ENCODE assay signal across 8 cellular contexts in the genomic region with DNA sequence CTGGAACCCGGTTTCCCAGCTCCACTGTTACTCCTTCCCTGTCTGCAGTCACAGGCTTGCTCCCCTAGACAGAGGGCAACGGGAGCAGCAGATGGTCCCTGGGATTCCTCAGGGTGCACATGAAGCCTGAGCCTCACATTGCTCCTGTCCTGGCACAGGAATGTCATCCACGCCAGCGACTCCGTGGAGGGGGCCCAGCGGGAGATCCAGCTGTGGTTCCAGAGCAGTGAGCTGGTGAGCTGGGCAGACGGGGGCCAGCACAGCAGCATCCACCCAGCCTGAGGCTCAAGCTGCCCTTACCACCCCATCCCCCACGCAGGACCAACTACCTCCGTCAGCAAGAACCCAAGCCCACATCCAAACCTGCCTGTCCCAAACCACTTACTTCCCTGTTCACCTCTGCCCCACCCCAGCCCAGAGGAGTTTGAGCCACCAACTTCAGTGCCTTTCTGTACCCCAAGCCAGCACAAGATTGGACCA. TPM values are rescaled to one million over a fixed set of nuclear protein-coding genes. Genes with fewer than 3 reads are reported as not detected.
DNase-seq lines count a peak whose midpoint lies in the region; ATAC-seq and TF ChIP-seq lines count a peak whose summit lies in the region.

No MANE protein-coding gene starts in this region.

- TF ChIP-seq CTCF in DOHH2 (IDR thresholded peaks at IDR 0.05; ENCODE audit: low read depth, low read length, poor library complexity, severe bottlenecking) (no peak), parathyroid adenoma (IDR thresholded peaks at IDR 0.05) (no peak), thyroid gland (IDR thresholded peaks at IDR 0.05) (no peak)

- H3K27ac ChIP-seq in DOHH2 (ENCODE audit: low read depth, low read length) (peak overlapping the region; percentile 84), parathyroid adenoma (no peak overlapping the region), thyroid gland (no peak overlapping the region)

- no peak overlapping the region for H2AFZ ChIP-seq in parathyroid adenoma

- H3K4me2 ChIP-seq in DOHH2 (ENCODE audit: low read length) (peak overlapping the region; percentile 65), parathyroid adenoma (ENCODE audit: low read length) (no peak overlapping the region)

- no peaks in the 10 kb centered on the region for H3K27me3 ChIP-seq in DOHH2 (ENCODE audit: control insufficient read depth, low read length)
- H3K27me3 ChIP-seq in parathyroid adenoma (ENCODE audit: control insufficient read depth, insufficient read depth, low read length), result no peaks in the 10 kb centered on the region
- no peaks in the 10 kb centered on the region for H3K27me3 ChIP-seq in thyroid gland

- in situ Hi-C loops in G401 (cut with HindIII; ENCODE audit: low sequenced_read_pairs), result no loop called here

- H3K4me1 Mint-ChIP-seq in effector memory CD8-positive, alpha-beta T cell (ENCODE audit: low read depth in 2 of 2), result peaks cover 5 to 21% of the 10 kb centered on the region in 2 donors

- H4K20me1 ChIP-seq in DOHH2 (ENCODE audit: control insufficient read depth, insufficient read depth, low read depth, low read length), result no peaks in the 10 kb centered on the region

- no peaks in the 10 kb centered on the region for H3K9me2 ChIP-seq in DOHH2 (replicated peaks; ENCODE audit: control insufficient read depth, low read length)

- H3K36me3 ChIP-seq in DOHH2 (ENCODE audit: control insufficient read depth, low read length) (peaks cover 34% of the 10 kb centered on the region), parathyroid adenoma (ENCODE audit: control insufficient read depth, insufficient read depth, low read length) (no peaks in the 10 kb centered on the region), thyroid gland (no peaks in the 10 kb centered on the region)

- 83 to 86% methylated on average over 9 of the region's 9 CpGs for WGBS in thyroid gland, 2 donors

- DNase-seq in MV-4-11 (lab: John Stamatoyannopoulos, UW) (peak; percentile 39), thyroid gland (no peak), G401 (ENCODE audit: low spot score) (no peak)
- no peak for DNase-seq in effector memory CD8-positive, alpha-beta T cell

- H3K9me3 ChIP-seq in DOHH2 (ENCODE audit: control insufficient read depth, insufficient read depth, low read length) (no peaks in the 10 kb centered on the region), parathyroid adenoma (ENCODE audit: control insufficient read depth, low read length) (no peaks in the 10 kb centered on the region), thyroid gland (no peaks in the 10 kb centered on the region)

- peak overlapping the region; percentile 87 to 90 for H3K27ac Mint-ChIP-seq in effector memory CD8-positive, alpha-beta T cell

- H3K27me3 Mint-ChIP-seq in effector memory CD8-positive, alpha-beta T cell, result no peaks in the 10 kb centered on the region

- peaks cover 34% of the 10 kb centered on the region for H3K36me3 Mint-ChIP-seq in effector memory CD8-positive, alpha-beta T cell (ENCODE audit: insufficient read depth)

- TF ChIP-seq POLR2A in thyroid gland (IDR thresholded peaks at IDR 0.05), result no peak

- H3K4me1 ChIP-seq in DOHH2 (ENCODE audit: control insufficient read depth, low read length), result peaks cover 53% of the 10 kb centered on the region
- H3K4me1 ChIP-seq in parathyroid adenoma, result peaks cover 10% of the 10 kb centered on the region
- peaks cover 5% of the 10 kb centered on the region in 2 donors for H3K4me1 ChIP-seq in thyroid gland

- intact Hi-C loops in thyroid gland (cut with DNase I), result no loop called here

- H3K79me2 ChIP-seq in DOHH2 (ENCODE audit: control insufficient read depth, low read length) (peaks cover 39% of the 10 kb centered on the region), parathyroid adenoma (peaks cover 2% of the 10 kb centered on the region)

- peak overlapping the region; percentile 85 to 86 for H3K4me3 Mint-ChIP-seq in effector memory CD8-positive, alpha-beta T cell

- H3K9me3 Mint-ChIP-seq in effector memory CD8-positive, alpha-beta T cell, result no peaks in the 10 kb centered on the region

- H3K4me3 ChIP-seq in DOHH2 (ENCODE audit: low read length) (peak overlapping the region; percentile 83), parathyroid adenoma (ENCODE audit: low read depth, low read length) (peak overlapping the region; percentile 87), thyroid gland (replicated peaks in 1 of 3) (no peak overlapping the region)

- ATAC-seq in effector memory CD8-positive, alpha-beta T cell (replicated peaks), result no peak
- ATAC-seq in GM19467 (IDR thresholded peaks at IDR 0.05; ENCODE audit: unreplicated experiment), result no peak
- ATAC-seq in GM18907 (IDR thresholded peaks at IDR 0.05; ENCODE audit: unreplicated experiment), result no peak

- no peak overlapping the region for H3K9ac ChIP-seq in parathyroid adenoma

- peaks cover 37% of the 10 kb centered on the region for H3F3A ChIP-seq in DOHH2 (ENCODE audit: control insufficient read depth, insufficient read depth)

RNA-seq across cellular contexts. Expression of a gene that starts 1.6 kb away (rescaled TPM):
- total RNA-seq in thyroid gland, result 10 to 100 TPM in 2 of 4 donors, 1 to 10 TPM in 2; 3.1 to 13.5 (median 9.5) TPM
- total RNA-seq in G401 (2014; rRNA removed; shearing (Covaris generic)), result 13.0 and 13.7 TPM in 2 replicates

RNA-seq across cellular contexts. Expression of a gene that starts 3.1 kb away (rescaled TPM):
- total RNA-seq in thyroid gland, result 10 to 100 TPM; 31.7 to 65.0 (median 59.7) TPM
- total RNA-seq in G401 (2014; rRNA removed; shearing (Covaris generic)), result 312 and 362 TPM in 2 replicates

RNA-seq across cellular contexts. Expression of a gene that starts 18.3 kb away (rescaled TPM):
- 10 to 100 TPM; 31.6 to 83.3 (median 62.2) TPM for total RNA-seq in thyroid gland
- total RNA-seq in G401 (2014; rRNA removed; shearing (Covaris generic)), result 53.0 and 60.8 TPM in 2 replicates

RNA-seq across cellular contexts. Expression of a gene that starts 25.3 kb away (rescaled TPM):
- total RNA-seq in thyroid gland, result 10 to 100 TPM; 26.6 to 34.3 (median 28.0) TPM
- 33.8 and 39.3 TPM in 2 replicates for total RNA-seq in G401 (2014; rRNA removed; shearing (Covaris generic))

RNA-seq across cellular contexts. Expression of a gene that starts 29.8 kb away (rescaled TPM):
- total RNA-seq in thyroid gland, result 100 to 1,000 TPM in 1 of 4 donors, 10 to 100 TPM in 3; 39.9 to 106 (median 80.7) TPM
- 250 and 260 TPM in 2 replicates for total RNA-seq in G401 (2014; rRNA removed; shearing (Covaris generic))

Comparison
In these comparisons a context has a peak if more than half of its experiments do, and no peak if none do; other contexts are left out.
1. H3K4me3 ChIP-seq: peak in DOHH2 (single experiment) and parathyroid adenoma (single experiment); none in thyroid gland (0 of 3).